ENCODE assay signal across 9 cellular contexts in genomic region chr2:37612382-37612781, GRCh38.
"Had no signal": no experiment of that assay in that cellular context is flagged by ENCODE, and none has a peak within 500 bp of the region (broad histone marks: within the 10 kb centered on the region; RNA-seq: fewer than 3 reads in every experiment).

No MANE protein-coding gene starts in this region.

- H3K4me3 ChIP-seq: dorsolateral prefrontal cortex had no signal

- H3K27me3 ChIP-seq: dorsolateral prefrontal cortex had no signal

- DNase-seq: activated naive CD4-positive, alpha-beta T cell treated with anti-CD3 and anti-CD28 coated beads for 36 hours; activated naive CD8-positive, alpha-beta T cell treated with anti-CD3 and anti-CD28 coated beads, Interleukin-2, amount 50 U/mL, for 24 hours; dorsolateral prefrontal cortex; hippocampal formation; left ventricle myocardium superior; SW 1271; trophoblast cell had no signal

- ATAC-seq: activated naive CD8-positive, alpha-beta T cell treated with anti-CD3 and anti-CD28 coated beads, Interleukin-2, amount 50 U/mL, for 24 hours; left ventricle myocardium superior; natural killer cell treated with Interleukin-12 subunit alpha and Interleukin-12 subunit beta and Interleukin-15 and Interleukin-18, amount 100 ng/mL, for 72 hours; stimulated activated memory B cell treated with anti-CD40 and anti-IgM and Interleukin-4, amounts not matched to agents 10 μg/mL and 1 μg/mL and 100 μg/mL, for 72 hours had no signal

- H3K27ac ChIP-seq: dorsolateral prefrontal cortex had no signal
